Comparison of ENCODE assay signal across 18 cellular contexts in genomic region chr18:58871514-58872490, GRCh38. TPM values are rescaled to one million over a fixed set of nuclear protein-coding genes. Genes with fewer than 3 reads are reported as not detected.
A peak's percentile ranks its signal among the peaks of the same experiment; 100 is the strongest.
DNase-seq lines count a peak whose midpoint lies in the region; ATAC-seq and TF ChIP-seq lines count a peak whose summit lies in the region.
"Had no signal": no experiment of that assay in that cellular context is flagged by ENCODE, and none has a peak within 500 bp of the region (broad histone marks: within the 10 kb centered on the region; RNA-seq: fewer than 3 reads in every experiment).

No MANE protein-coding gene starts in this region.

- H3K36me3 Mint-ChIP-seq in endothelial cell (ENCODE audit: low read depth, unreplicated experiment) (peaks cover 63% of the 10 kb centered on the region), progenitor cell of endocrine pancreas (ENCODE audit: insufficient read depth) (peaks cover 62% of the 10 kb centered on the region)

- peaks cover 60% of the 10 kb centered on the region for H3K36me3 ChIP-seq in A673 (ENCODE audit: insufficient read depth, low read length, poor library complexity, severe bottlenecking)

- H3K27me3 Mint-ChIP-seq in endothelial cell (ENCODE audit: unreplicated experiment) (peaks cover 4% of the 10 kb centered on the region), progenitor cell of endocrine pancreas (no peaks in the 10 kb centered on the region)

- CTCF ChIA-PET in A673 (lab: Charles Lee) = no interaction called here

- POLR2A ChIA-PET in A673 (lab: Charles Lee; ENCODE audit: low non-redundant PET) = interaction anchor here (0.6 kb wide), 1 partner anchor 180 kb away, joined by 20 read pairs; no protein-coding TSS in a partner anchor

- TF ChIP-seq CTCF in A673 (conservative IDR thresholded peaks at IDR 0.05; ENCODE audit: low read depth, low read length) (no peak), endothelial cell (IDR thresholded peaks at IDR 0.05; ENCODE audit: unreplicated experiment) (no peak), progenitor cell of endocrine pancreas (IDR thresholded peaks at IDR 0.05; ENCODE audit: unreplicated experiment) (no peak)

- H3K4me1 Mint-ChIP-seq in endothelial cell (ENCODE audit: unreplicated experiment) = peaks cover 31% of the 10 kb centered on the region
- H3K4me1 Mint-ChIP-seq in progenitor cell of endocrine pancreas (ENCODE audit: low read depth) = peaks cover 29% of the 10 kb centered on the region

- no peak overlapping the region for H3K4me3 ChIP-seq in A673 (ENCODE audit: low read depth, low read length, poor library complexity, severe bottlenecking)
- H3K4me3 ChIP-seq: adrenal gland, skin epidermis had no signal

- H3K27ac Mint-ChIP-seq in endothelial cell (ENCODE audit: unreplicated experiment) (no peak overlapping the region), progenitor cell of endocrine pancreas (peak overlapping the region; percentile 70)
- H3K27ac Mint-ChIP-seq: naive thymus-derived CD4-positive, alpha-beta T cell had no signal

- peak overlapping the region; percentile 16 for H3K27ac ChIP-seq in A673 (ENCODE audit: low read depth, low read length, poor library complexity, severe bottlenecking)

- peaks cover 8% of the 10 kb centered on the region for H3K9me3 ChIP-seq in A673 (ENCODE audit: low read depth, low read length, poor library complexity, severe bottlenecking)
- H3K9me3 ChIP-seq: adrenal gland, BE2C had no signal

- H3K4me1 ChIP-seq in A673 (ENCODE audit: insufficient read depth, low read length, poor library complexity, severe bottlenecking) = peaks cover 41% of the 10 kb centered on the region
- H3K4me1 ChIP-seq: BE2C had no signal

- no peak for DNase-seq in A673 (ENCODE audit: low spot score)
- DNase-seq in NCI-H2227 treated with DMSO at 0.1 percent for 48 hours (lab: John Stamatoyannopoulos, UW) = peak; percentile 72
- no peak for DNase-seq in endothelial cell (ENCODE audit: low spot score)
- DNase-seq in progenitor cell of endocrine pancreas (ENCODE audit: low spot score, unreplicated experiment) = no peak
- DNase-seq in foreskin melanocyte = no peak
- no peak for DNase-seq in NCI-H1048 (lab: John Stamatoyannopoulos, UW)
- DNase-seq: activated CD8-positive, alpha-beta memory T cell treated with anti-CD3 and anti-CD28 coated beads, Interleukin-2, amount 50 U/mL, for 4 hours; adrenal gland; BE2C; DMS79; effector CD8-positive, alpha-beta T cell; left cardiac atrium; naive thymus-derived CD4-positive, alpha-beta T cell; NK-92 treated with Interleukin-12 subunit alpha and Interleukin-12 subunit beta, amount 100 ng/mL, for 24 hours; SW 1271 had no signal

- no peaks in the 10 kb centered on the region for H3K27me3 ChIP-seq in A673 (replicated peaks; ENCODE audit: insufficient read depth, low read depth, low read length, poor library complexity)
- H3K27me3 ChIP-seq: adrenal gland, BE2C had no signal

- ATAC-seq in GM21390 (IDR thresholded peaks at IDR 0.05; ENCODE audit: unreplicated experiment) (no peak), GM19324 (IDR thresholded peaks at IDR 0.05; ENCODE audit: low FRiP score, unreplicated experiment) (no peak)
- ATAC-seq: left cardiac atrium; naive thymus-derived CD4-positive, alpha-beta T cell had no signal

- intact Hi-C loops in A673 (cut with micrococcal nuclease; ENCODE audit: unreplicated experiment) = no loop called here

- H3K4me3 Mint-ChIP-seq in endothelial cell (ENCODE audit: unreplicated experiment) (peak overlapping the region; percentile 76), progenitor cell of endocrine pancreas (ENCODE audit: low read depth) (no peak overlapping the region)
- H3K4me3 Mint-ChIP-seq: naive thymus-derived CD4-positive, alpha-beta T cell had no signal

- BruUV-seq in A673 (replicated peaks; lab: Mats Ljungman, UMichigan) = no TSS peak

- H3K9me3 Mint-ChIP-seq in endothelial cell (ENCODE audit: unreplicated experiment) (no peaks in the 10 kb centered on the region), progenitor cell of endocrine pancreas (ENCODE audit: low read depth) (no peaks in the 10 kb centered on the region)

RNA-seq across cellular contexts. Expression of gene ZNF532, which starts 7.1 kb away (rescaled TPM):
- 118 and 119 TPM in 2 replicates for total RNA-seq in A673 (2021)
- 178 TPM for total RNA-seq in endothelial cell (ENCODE audit: unreplicated experiment)
- 184 and 190 TPM in 2 replicates for total RNA-seq in progenitor cell of endocrine pancreas
